Comparison of ENCODE assay signal across 37 cellular contexts in genomic region chr11:60771146-60771545, GRCh38. TPM values are rescaled to one million over a fixed set of nuclear protein-coding genes. Genes with fewer than 3 reads are reported as not detected.
"Had no signal": no experiment of that assay in that cellular context is flagged by ENCODE, and none has a peak within 500 bp of the region (broad histone marks: within the 10 kb centered on the region; RNA-seq: fewer than 3 reads in every experiment).

No MANE protein-coding gene starts in this region.

- H3K9me3 ChIP-seq: Peyer's patch had no signal

- ATAC-seq: activated naive CD8-positive, alpha-beta T cell treated with anti-CD3 and anti-CD28 coated beads, Interleukin-2, amount 50 U/mL, for 24 hours; K562; Right ventricle myocardium inferior; SK-N-SH treated with all-trans-retinoic acid at 6 μM for 48 hours; T-cell had no signal

- H3K27ac Mint-ChIP-seq: activated B cell treated with CpG ODN at 0.5 μM for 24 hours; activated CD4-positive, alpha-beta memory T cell treated with anti-CD3 and anti-CD28 coated beads for 36 hours; activated naive CD4-positive, alpha-beta T cell treated with anti-CD3 and anti-CD28 coated beads, Interleukin-2, amount 10 ng/mL, durations not matched to agents 7 days and 5 days; activated naive CD8-positive, alpha-beta T cell; activated naive CD8-positive, alpha-beta T cell treated with anti-CD3 and anti-CD28 coated beads, Interleukin-2, amount 50 U/mL, for 24 hours; brain; T-cell had no signal

- H3K27me3 ChIP-seq: Peyer's patch had no signal

- H3K4me3 ChIP-seq: K562, Peyer's patch had no signal

- H3K4me3 Mint-ChIP-seq: activated B cell treated with CpG ODN at 0.5 μM for 24 hours; activated CD4-positive, alpha-beta memory T cell treated with anti-CD3 and anti-CD28 coated beads for 36 hours; activated naive CD4-positive, alpha-beta T cell treated with anti-CD3 and anti-CD28 coated beads, Interleukin-2, amount 10 ng/mL, durations not matched to agents 7 days and 5 days; activated naive CD8-positive, alpha-beta T cell; activated naive CD8-positive, alpha-beta T cell treated with anti-CD3 and anti-CD28 coated beads, Interleukin-2, amount 50 U/mL, for 24 hours; brain; T-cell had no signal

- H3K36me3 Mint-ChIP-seq: activated CD4-positive, alpha-beta memory T cell treated with anti-CD3 and anti-CD28 coated beads for 36 hours; activated naive CD4-positive, alpha-beta T cell treated with anti-CD3 and anti-CD28 coated beads, Interleukin-2, amount 10 ng/mL, durations not matched to agents 7 days and 5 days; activated naive CD8-positive, alpha-beta T cell; brain; T-cell had no signal

- H3K9me3 Mint-ChIP-seq: activated B cell treated with CpG ODN at 0.5 μM for 24 hours; activated CD4-positive, alpha-beta memory T cell treated with anti-CD3 and anti-CD28 coated beads for 36 hours; activated naive CD4-positive, alpha-beta T cell treated with anti-CD3 and anti-CD28 coated beads, Interleukin-2, amount 10 ng/mL, durations not matched to agents 7 days and 5 days; activated naive CD8-positive, alpha-beta T cell treated with anti-CD3 and anti-CD28 coated beads, Interleukin-2, amount 50 U/mL, for 24 hours; brain; T-cell had no signal

- H3K36me3 ChIP-seq: Peyer's patch had no signal

- H3K27ac ChIP-seq: Peyer's patch, VCaP had no signal

- DNase-seq: activated B cell treated with CpG ODN at 0.5 μM for 24 hours; activated CD4-positive, alpha-beta memory T cell treated with anti-CD3 and anti-CD28 coated beads for 36 hours; activated CD4-positive, alpha-beta T cell treated with anti-CD3 and anti-CD28 coated beads for 4 hours; activated CD4-positive, alpha-beta T cell treated with anti-CD3 and anti-CD28 coated beads, Interleukin-2, amount 50 U/mL, for 1 hour; activated CD4-positive, CD25-positive, alpha-beta regulatory T cell treated with anti-CD3 and anti-CD28 coated beads, Interleukin-2, amount 50 U/mL, for 72 hours; activated CD8-positive, alpha-beta memory T cell treated with anti-CD3 and anti-CD28 coated beads, Interleukin-2, amount 50 U/mL, for 4 hours; activated effector memory CD4-positive, alpha-beta T cell treated with Interleukin-2 at 50 U/mL for 16 hours; activated naive CD4-positive, alpha-beta T cell treated with anti-CD3 and anti-CD28 coated beads, Interleukin-2, amount 10 ng/mL, durations not matched to agents 7 days and 5 days; activated naive CD8-positive, alpha-beta T cell treated with anti-CD3 and anti-CD28 coated beads, Interleukin-2, amount 50 U/mL, for 24 hours; activated T-cell treated with anti-CD3 and anti-CD28 coated beads for 4 hours; activated T-cell treated with anti-CD3 and anti-CD28 coated beads, Interleukin-2, amount 50 U/mL, for 48 hours; anterior cingulate cortex; caudate nucleus; NCI-H1105; NCI-H1417 treated with DMSO at 0.1 percent for 48 hours; NCI-H1694; NCI-H1930; NCI-H2081 treated with DMSO at 0.1 percent for 48 hours; NCI-H226; NCI-H446 treated with DMSO at 0.1 percent for 48 hours; NCI-H524 treated with DMSO at 0.1 percent for 48 hours; RPMI8226; SIG-M5; T-cell; T-helper 2 cell; T-helper 9 cell had no signal

RNA-seq across cellular contexts. Expression of gene MS4A10, which starts 14.0 kb away (rescaled TPM):
- total RNA-seq: activated B cell treated with CpG ODN at 0.5 μM for 24 hours; activated CD4-positive, alpha-beta memory T cell treated with anti-CD3 and anti-CD28 coated beads for 36 hours; bronchial epithelial cell; K562; MCF 10A; PC-3; Right ventricle myocardium inferior; SK-MEL-5; T-cell had no signal
- polyA plus RNA-seq: K562 had no signal

RNA-seq across cellular contexts. Expression of gene MS4A15, which starts 14.5 kb away (rescaled TPM):
- total RNA-seq: activated B cell treated with CpG ODN at 0.5 μM for 24 hours; activated CD4-positive, alpha-beta memory T cell treated with anti-CD3 and anti-CD28 coated beads for 36 hours; bronchial epithelial cell; K562; MCF 10A; PC-3; Right ventricle myocardium inferior; SK-MEL-5; T-cell had no signal
- polyA plus RNA-seq: K562 had no signal

RNA-seq across cellular contexts. Expression of gene MS4A18, which starts 46.6 kb away (rescaled TPM):
- total RNA-seq: activated B cell treated with CpG ODN at 0.5 μM for 24 hours; activated CD4-positive, alpha-beta memory T cell treated with anti-CD3 and anti-CD28 coated beads for 36 hours; bronchial epithelial cell; K562; MCF 10A; PC-3; Right ventricle myocardium inferior; SK-MEL-5; T-cell had no signal
- polyA plus RNA-seq: K562 had no signal
